In genomic region chr11:8247312-8247711, GRCh38 we compare ENCODE assay signal across 8 cellular contexts. TPM values are rescaled to one million over a fixed set of nuclear protein-coding genes. Genes with fewer than 3 reads are reported as not detected.
DNase-seq lines count a peak whose midpoint lies in the region; ATAC-seq, FAIRE-seq and TF ChIP-seq lines count a peak whose summit lies in the region.

No MANE protein-coding gene starts in this region.

- 0 out of 2 replicates have a peak, but pooled peaks have one; percentile 12 for TF ChIP-seq RAD21 in HepG2 (CRISPR knock-in tag; IDR thresholded peaks at IDR 0.05)

- no peaks in the 10 kb centered on the region for H3K4me1 ChIP-seq in HepG2 (ENCODE audit: insufficient read depth, low read length)

- H3K27ac Mint-ChIP-seq in Calu3 (ENCODE audit: unreplicated experiment) = no peak overlapping the region
- H3K27ac Mint-ChIP-seq in WTC11 = no peak overlapping the region
- no peak overlapping the region for H3K27ac Mint-ChIP-seq in stimulated activated memory B cell treated with anti-CD40 and anti-IgM and Interleukin-4, amounts not matched to agents 10 μg/mL and 1 μg/mL and 100 μg/mL, for 72 hours

- H3K4me2 ChIP-seq in HepG2 (ENCODE audit: low read depth, low read length) = no peak overlapping the region

- no peak overlapping the region for H3K9ac ChIP-seq in HepG2 (ENCODE audit: insufficient read depth, low read depth, low read length)

- no peaks in the 10 kb centered on the region for H3K9me3 Mint-ChIP-seq in Calu3 (ENCODE audit: low read depth, unreplicated experiment)
- H3K9me3 Mint-ChIP-seq in WTC11 = no peaks in the 10 kb centered on the region
- no peaks in the 10 kb centered on the region for H3K9me3 Mint-ChIP-seq in stimulated activated memory B cell treated with anti-CD40 and anti-IgM and Interleukin-4, amounts not matched to agents 10 μg/mL and 1 μg/mL and 100 μg/mL, for 72 hours

- H3K36me3 Mint-ChIP-seq in Calu3 (ENCODE audit: insufficient read depth, unreplicated experiment) (no peaks in the 10 kb centered on the region), WTC11 (no peaks in the 10 kb centered on the region)
- H3K36me3 Mint-ChIP-seq in stimulated activated memory B cell treated with anti-CD40 and anti-IgM and Interleukin-4, amounts not matched to agents 10 μg/mL and 1 μg/mL and 100 μg/mL, for 72 hours = no peaks in the 10 kb centered on the region

- H3K4me3 Mint-ChIP-seq in Calu3 (ENCODE audit: low read depth, unreplicated experiment) (no peak overlapping the region), WTC11 (no peak overlapping the region)
- H3K4me3 Mint-ChIP-seq in stimulated activated memory B cell treated with anti-CD40 and anti-IgM and Interleukin-4, amounts not matched to agents 10 μg/mL and 1 μg/mL and 100 μg/mL, for 72 hours = no peak overlapping the region

- H3K4me3 ChIP-seq in H7 (ENCODE audit: insufficient read depth, low read depth, low read length) (no peak overlapping the region), HepG2 (replicated peaks in 1 of 3; ENCODE audit: insufficient read depth in 1 of 3, low read depth in 2 of 3, low read length in 3 of 3) (no peak overlapping the region)

- TF ChIP-seq CTCF in Calu3 (IDR thresholded peaks at IDR 0.05; ENCODE audit: unreplicated experiment) (peak; percentile 76), WTC11 (IDR thresholded peaks at IDR 0.05) (peak; percentile 49), HepG2 (CRISPR knock-in tag; IDR thresholded peaks at IDR 0.05) (peak; percentile 63)

- no peak overlapping the region for H3K27ac ChIP-seq in HepG2 (ENCODE audit: extremely low read length, insufficient read depth, low read length)

- no peak for TF ChIP-seq POLR2A in HepG2 (IDR thresholded peaks at IDR 0.05; ENCODE audit: insufficient read depth in 1 of 2, low read depth in 2 of 2, low read length in 2 of 2)

- peak; percentile 43 for ATAC-seq in WTC11
- ATAC-seq in HepG2 = peak; percentile 69
- ATAC-seq in stimulated activated memory B cell treated with anti-CD40 and anti-IgM and Interleukin-4, amounts not matched to agents 10 μg/mL and 1 μg/mL and 100 μg/mL, for 72 hours = no peak
- ATAC-seq in GM21447 (IDR thresholded peaks at IDR 0.05; ENCODE audit: unreplicated experiment) = no peak

- TF ChIP-seq EP300 in HepG2 (IDR thresholded peaks at IDR 0.05; ENCODE audit: low read depth in 2 of 2, low read length in 2 of 2) = no peak
- no peak for TF ChIP-seq EP300 in HepG2 (CRISPR knock-in tag; IDR thresholded peaks at IDR 0.05; ENCODE audit: borderline replicate concordance)

- no peaks in the 10 kb centered on the region for H3K79me2 ChIP-seq in HepG2 (ENCODE audit: insufficient read depth, low read length)

- in situ Hi-C loops in HepG2 (cut with HindIII; ENCODE audit: extremely low pct_ligation_motif_present, low pct_unique_long_range_greater_than_20kb) = no loop called here

- no peak overlapping the region for H2AFZ ChIP-seq in HepG2 (ENCODE audit: low read length)

- BruUV-seq in Calu3 (replicated peaks; lab: Mats Ljungman, UMichigan) (no TSS peak), HepG2 (replicated peaks; lab: Mats Ljungman, UMichigan) (no TSS peak)

- H3K27me3 Mint-ChIP-seq in Calu3 (ENCODE audit: unreplicated experiment) = peaks cover 99% of the 10 kb centered on the region
- H3K27me3 Mint-ChIP-seq in WTC11 (ENCODE audit: low read depth) = no peaks in the 10 kb centered on the region; the same call in 1 of the 2 replicates
- H3K27me3 Mint-ChIP-seq in stimulated activated memory B cell treated with anti-CD40 and anti-IgM and Interleukin-4, amounts not matched to agents 10 μg/mL and 1 μg/mL and 100 μg/mL, for 72 hours = peaks cover 34% of the 10 kb centered on the region

- H3K4me1 Mint-ChIP-seq in Calu3 (ENCODE audit: low read depth, unreplicated experiment) (no peaks in the 10 kb centered on the region), WTC11 (peaks cover 13% of the 10 kb centered on the region)
- H3K4me1 Mint-ChIP-seq in stimulated activated memory B cell treated with anti-CD40 and anti-IgM and Interleukin-4, amounts not matched to agents 10 μg/mL and 1 μg/mL and 100 μg/mL, for 72 hours = no peaks in the 10 kb centered on the region

- POLR2A ChIA-PET in WTC11 (lab: Charles Lee) = no interaction called here
- POLR2A ChIA-PET in HepG2 (lab: Yijun Ruan, JAX) = no interaction called here

- WGBS in HepG2 (ENCODE audit: low lambda C conversion rate) = 7% methylated on average over 3 of the region's 6 CpGs

- no peaks in the 10 kb centered on the region for H4K20me1 ChIP-seq in HepG2 (ENCODE audit: insufficient read depth, low read length)

- intact Hi-C loops in Calu3 (cut with micrococcal nuclease; ENCODE audit: unreplicated experiment) (loop anchor here (1.0 kb wide), 2 partner anchors 65 to 319 kb away; no protein-coding TSS in a partner anchor), HepG2 (cut with micrococcal nuclease; ENCODE audit: unreplicated experiment) (no loop called here)

- CTCF ChIA-PET in Calu3 (lab: Charles Lee) (interaction anchor here (1.0 to 2.4 kb wide), 7 partner anchors 16 to 712 kb away, joined by 3 to 13 read pairs (median 6); partner anchors contain the start of gene LMO1), WTC11 (lab: Charles Lee) (interaction anchor here (0.7 to 5.4 kb wide), 19 partner anchors 9 to 713 kb away, joined by 3 to 57 read pairs (median 5); partner anchors contain the start of gene LMO1), HepG2 (lab: Yijun Ruan, JAX; ENCODE audit: low intra/inter-chr PET ratio, low total read pairs) (interaction anchor here (1.4 kb wide), 1 partner anchor 319 kb away, joined by 5 read pairs; no protein-coding TSS in a partner anchor)

- H3K27me3 ChIP-seq in H7 (ENCODE audit: control insufficient read depth, insufficient read depth, low read length) (no peaks in the 10 kb centered on the region; the same call in none of the 2 replicates), HepG2 (ENCODE audit: control insufficient read depth in 1 of 2, insufficient read depth in 2 of 2, low read length in 2 of 2) (peaks cover 3 to 49% of the 10 kb centered on the region in 2 experiments)

- no peaks in the 10 kb centered on the region for H3K36me3 ChIP-seq in H7 (replicated peaks; ENCODE audit: control insufficient read depth, insufficient read depth, low read length)
- no peaks in the 10 kb centered on the region for H3K36me3 ChIP-seq in HepG2 (replicated peaks in 1 of 2; ENCODE audit: control insufficient read depth in 1 of 2, insufficient read depth in 2 of 2, low read length in 2 of 2)

- no peak for FAIRE-seq in HepG2 (lab: Jason Lieb, UNC)

- DNase-seq in Calu3 = peak; percentile 71
- DNase-seq in H7 = peak; percentile 74
- DNase-seq in WTC11 (ENCODE audit: low spot score) = peak; percentile 74
- DNase-seq in HepG2 (ENCODE audit: low spot score) = no peak
- DNase-seq in DMS79 treated with DMSO at 0.1 percent for 48 hours (lab: John Stamatoyannopoulos, UW) = no peak
- no peak for DNase-seq in AG20443 (ENCODE audit: low spot score)

- no peaks in the 10 kb centered on the region for H3K9me3 ChIP-seq in HepG2 (ENCODE audit: low read length)

TF ChIP-seq in WTC11, 78 proteins besides CTCF, POLR2A, EP300 and RAD21 (continues in another document):
- TF ChIP-seq SMAD3 (CRISPR knock-in tag; IDR thresholded peaks at IDR 0.05; ENCODE audit: borderline replicate concordance) = no peak
- TF ChIP-seq USF1 (CRISPR knock-in tag; IDR thresholded peaks at IDR 0.05) = no peak
- no peak for TF ChIP-seq ELF4 (CRISPR knock-in tag; IDR thresholded peaks at IDR 0.05; ENCODE audit: low read depth)

TF ChIP-seq in HepG2, 621 proteins besides CTCF, POLR2A, EP300 and RAD21:
- TF ChIP-seq GMEB2 (CRISPR knock-in tag; IDR thresholded peaks at IDR 0.05; ENCODE audit: low read depth) (no peak), STAG1 (CRISPR knock-in tag; IDR thresholded peaks at IDR 0.05) (peak; percentile 39)

RNA-seq across cellular contexts. Expression of gene LMO1, which starts 16.4 kb away (rescaled TPM):
- total RNA-seq in Calu3 (2022) (not detected in 2 replicates), WTC11 (2021) (0.39 to 0.44 TPM (median 0.44 TPM) in 3 replicates), HepG2 (2016; rRNA removed; fragmentation: Illumina TruSeq; extraction: Trizol) (not detected in 2 replicates)
- total RNA-seq in H7 (2014; rRNA removed; shearing (Covaris generic)) = 0.22 and 0.94 TPM in 2 replicates
- total RNA-seq in HepG2 (2016; cell fraction: cytosol; rRNA removed; fragmentation: Illumina TruSeq; extraction: Trizol; ENCODE audit: low read depth) = not detected in 2 replicates
- not detected in 2 replicates for total RNA-seq in HepG2 (2016; cell fraction: insoluble cytoplasmic fraction; rRNA removed; fragmentation: Illumina TruSeq; extraction: Trizol)
- not detected in 2 replicates for total RNA-seq in HepG2 (2016; cell fraction: membrane; rRNA removed; fragmentation: Illumina TruSeq; extraction: Trizol)
- total RNA-seq in HepG2 (2016; cell fraction: nucleus; rRNA removed; fragmentation: Illumina TruSeq; extraction: Trizol) = not detected in 2 replicates
- not detected in 2 replicates for polyA plus RNA-seq in HepG2 (2011; rRNA removed)
- not detected in 2 replicates for polyA plus RNA-seq in HepG2 (2011; cell fraction: cytosol; rRNA removed)
- not detected in 2 replicates for polyA plus RNA-seq in HepG2 (2011; cell fraction: nucleus; rRNA removed)
- not detected in 2 replicates for polyA plus RNA-seq in HepG2 (2012)
- polyA plus RNA-seq in HepG2 (2016; cell fraction: cytosol; fragmentation: Illumina TruSeq; extraction: Trizol; ENCODE audit: low read depth) = not detected in 2 replicates
- polyA plus RNA-seq in HepG2 (2016; cell fraction: insoluble cytoplasmic fraction; fragmentation: Illumina TruSeq; extraction: Trizol; ENCODE audit: low read depth) = not detected in 2 replicates
- not detected in 2 replicates for polyA plus RNA-seq in HepG2 (2016; cell fraction: membrane; fragmentation: Illumina TruSeq; extraction: Trizol; ENCODE audit: low read depth)
- polyA plus RNA-seq in HepG2 (2016; cell fraction: nucleus; fragmentation: Illumina TruSeq; extraction: Trizol; ENCODE audit: insufficient read depth, low read depth) = not detected in 2 replicates
- 1.9 TPM in 1 of 2 replicates, not detected in the other for polyA minus RNA-seq in HepG2 (2011; rRNA and poly(A)+ RNA removed; ENCODE audit: low replicate concordance)
- not detected in 2 replicates for polyA minus RNA-seq in HepG2 (2011; cell fraction: cytosol; rRNA and poly(A)+ RNA removed)
- polyA minus RNA-seq in HepG2 (2011; cell fraction: nucleus; rRNA and poly(A)+ RNA removed) = not detected in 2 replicates

Comparison
In these comparisons a context has a peak if more than half of its experiments do, and no peak if none do; other contexts are left out.
1. DNase-seq: peak in Calu3 (single experiment), H7 (single experiment) and WTC11 (single experiment); none in HepG2 (single experiment), DMS79 treated with DMSO at 0.1 percent for 48 hours (single experiment) and AG20443 (single experiment).
2. ATAC-seq: peak in WTC11 (single experiment) and HepG2 (single experiment); none in stimulated activated memory B cell treated with anti-CD40 and anti-IgM and Interleukin-4, amounts not matched to agents 10 μg/mL and 1 μg/mL and 100 μg/mL, for 72 hours (single experiment) and GM21447 (single experiment).
3. Peak in every context shown above with its lines, with median percentiles within 50 percentile points of each other: CTCF ChIP-seq.